In genomic region chr17:82571855-82572254, GRCh38 we compare ENCODE assay signal across 21 cellular contexts. TPM values are rescaled to one million over a fixed set of nuclear protein-coding genes. Genes with fewer than 3 reads are reported as not detected.
DNase-seq lines count a peak whose midpoint lies in the region; FAIRE-seq and TF ChIP-seq lines count a peak whose summit lies in the region.
"Had no signal": no experiment of that assay in that cellular context is flagged by ENCODE, and none has a peak within 500 bp of the region (broad histone marks: within the 10 kb centered on the region; RNA-seq: fewer than 3 reads in every experiment).

No MANE protein-coding gene starts in this region.

- H2BK12ac ChIP-seq in H9 (ENCODE audit: insufficient read length, low read depth, low read length): no peak overlapping the region

- no peak overlapping the region for H2BK120ac ChIP-seq in H9 (ENCODE audit: low read depth, low read length, poor library complexity, severe bottlenecking)

- H2BK5ac ChIP-seq in H9 (ENCODE audit: insufficient read length, low read length): no peak overlapping the region

- H3K79me1 ChIP-seq in H9 (ENCODE audit: insufficient read depth, low read depth, low read length, poor library complexity, severe bottlenecking): peaks cover 15% of the 10 kb centered on the region

- H3K36me3 Mint-ChIP-seq in H9 (ENCODE audit: insufficient read depth in 1 of 3, low read depth in 3 of 3): peaks cover 39 to 78% (median 70%) of the 10 kb centered on the region in 3 experiments; a peak in 6 of 7 replicates
- peaks cover 29% of the 10 kb centered on the region for H3K36me3 Mint-ChIP-seq in activated T-helper 1 cell treated with anti-CD3 and anti-CD28 coated beads, Interleukin-12 subunit alpha, Interleukin-12 subunit beta, Interleukin-2, Interleukin-4 antibody, amounts not matched to agents 30 ng/mL and 10 ng/mL and 1 ng/mL, durations not matched to agents 14 hours and 24 hours and 36 hours (ENCODE audit: low read depth)
- H3K36me3 Mint-ChIP-seq in progenitor cell of endocrine pancreas (ENCODE audit: insufficient read depth): peaks cover 25% of the 10 kb centered on the region

- no peak overlapping the region for H2AK5ac ChIP-seq in H9 (ENCODE audit: insufficient read length, low read length)

- no peak overlapping the region for H4K5ac ChIP-seq in H9 (ENCODE audit: insufficient read length, low read depth, low read length)

- peak overlapping the region in 2 of 3 experiments; percentile 12 to 19; a peak in 4 of 7 replicates for H3K27ac Mint-ChIP-seq in H9
- H3K27ac Mint-ChIP-seq in activated T-helper 1 cell treated with anti-CD3 and anti-CD28 coated beads, Interleukin-12 subunit alpha, Interleukin-12 subunit beta, Interleukin-2, Interleukin-4 antibody, amounts not matched to agents 30 ng/mL and 10 ng/mL and 1 ng/mL, durations not matched to agents 14 hours and 24 hours and 36 hours: peak overlapping the region; percentile 36
- peak overlapping the region; percentile 19 for H3K27ac Mint-ChIP-seq in progenitor cell of endocrine pancreas
- H3K27ac Mint-ChIP-seq: CD8-positive, alpha-beta T cell; GM23338; HFFc6 had no signal

- peaks cover 2% of the 10 kb centered on the region for H4K20me1 ChIP-seq in H9 (ENCODE audit: control insufficient read depth, insufficient read depth, insufficient read length)

- H2AFZ ChIP-seq in H9 (ENCODE audit: low read length): no peak overlapping the region
- H2AFZ ChIP-seq: GM23338 had no signal

- H3K23ac ChIP-seq in H9 (ENCODE audit: insufficient read length, low read depth, low read length): no peak overlapping the region

- no CpG with 5 or more reads among the region's 6 CpGs for WGBS in H9 (ENCODE audit: extremely low coverage, insufficient read length, low lambda C conversion rate)
- WGBS in esophagus squamous epithelium, 2 donors: 87 to 96% methylated on average over 6 of the region's 6 CpGs

- FAIRE-seq in kidney (lab: Jason Lieb, UNC): no peak
- FAIRE-seq: A549, D721Med, GM12892 had no signal

- H3K36me3 ChIP-seq in kidney (ENCODE audit: control insufficient read depth in 1 of 2, insufficient read depth in 2 of 2, low read length in 2 of 2) (peaks cover 16 to 24% of the 10 kb centered on the region in 2 donors), esophagus squamous epithelium (peaks cover 6 to 97% (median 27%) of the 10 kb centered on the region in 3 donors)

- H3K79me2 ChIP-seq in H9 (ENCODE audit: insufficient read depth, low read length): peaks cover 5% of the 10 kb centered on the region; the same call in 1 of the 2 replicates

- H3K4me1 ChIP-seq in H9 (ENCODE audit: insufficient read depth, low read length): no peaks in the 10 kb centered on the region
- peaks cover 0 to 9% of the 10 kb centered on the region in 2 donors for H3K4me1 ChIP-seq in kidney (ENCODE audit: control insufficient read depth in 1 of 2, insufficient read depth in 1 of 2, low read depth in 1 of 2, low read length in 2 of 2)
- H3K4me1 ChIP-seq in esophagus squamous epithelium: peaks cover 0 to 5% (median 0%) of the 10 kb centered on the region in 3 donors
- H3K4me1 ChIP-seq: BE2C, HAP-1 had no signal

- H3K9me3 Mint-ChIP-seq in H9 (no peaks in the 10 kb centered on the region), progenitor cell of endocrine pancreas (ENCODE audit: low read depth) (no peaks in the 10 kb centered on the region)
- H3K9me3 Mint-ChIP-seq in activated T-helper 1 cell treated with anti-CD3 and anti-CD28 coated beads, Interleukin-12 subunit alpha, Interleukin-12 subunit beta, Interleukin-2, Interleukin-4 antibody, amounts not matched to agents 30 ng/mL and 10 ng/mL and 1 ng/mL, durations not matched to agents 14 hours and 24 hours and 36 hours: no peaks in the 10 kb centered on the region
- H3K9me3 Mint-ChIP-seq: CD8-positive, alpha-beta T cell; GM23338; HFFc6 had no signal

- H3K23me2 ChIP-seq in H9 (ENCODE audit: insufficient read length, low read depth, low read length, poor library complexity, severe bottlenecking): no peaks in the 10 kb centered on the region

- H2BK20ac ChIP-seq in H9 (ENCODE audit: low read depth, low read length, poor library complexity, severe bottlenecking): no peak overlapping the region

- H3K27ac ChIP-seq in H9 (ENCODE audit: insufficient read length, low read depth, low read length) (no peak overlapping the region), kidney (ENCODE audit: low read depth in 2 of 2, low read length in 2 of 2) (no peak overlapping the region), esophagus squamous epithelium (no peak overlapping the region)
- H3K27ac ChIP-seq: A549, C4-2B had no signal

- H3K56ac ChIP-seq in H9 (ENCODE audit: insufficient read length, low read depth, low read length): no peak overlapping the region

- TF ChIP-seq CTCF in H9 (conservative IDR thresholded peaks at IDR 0.05): no peak
- no peak for TF ChIP-seq CTCF in kidney (IDR thresholded peaks at IDR 0.05; ENCODE audit: borderline replicate concordance, extremely low read depth, insufficient read depth)
- no peak for TF ChIP-seq CTCF in progenitor cell of endocrine pancreas (IDR thresholded peaks at IDR 0.05; ENCODE audit: unreplicated experiment)
- TF ChIP-seq CTCF in esophagus squamous epithelium (IDR thresholded peaks at IDR 0.05): no peak

- no peak overlapping the region for H4K91ac ChIP-seq in H9 (ENCODE audit: insufficient read length, low read depth, low read length)

- H3K18ac ChIP-seq in H9 (ENCODE audit: insufficient read length, low read depth, low read length): no peak overlapping the region

- no peak overlapping the region for H3K4me2 ChIP-seq in H9 (ENCODE audit: insufficient read depth, insufficient read length, low read length)
- H3K4me2 ChIP-seq: A549, GM23338 had no signal

- H3K4me3 ChIP-seq in kidney (ENCODE audit: low read length in 2 of 2) (no peak overlapping the region), esophagus squamous epithelium (no peak overlapping the region)
- H3K4me3 ChIP-seq: A549, GM23338, HAP-1 had no signal

- no peaks in the 10 kb centered on the region for H3K9me3 ChIP-seq in H9 (ENCODE audit: control insufficient read depth, low read depth, low read length)
- no peaks in the 10 kb centered on the region for H3K9me3 ChIP-seq in kidney (ENCODE audit: control insufficient read depth in 1 of 2, low read length in 2 of 2)
- no peaks in the 10 kb centered on the region for H3K9me3 ChIP-seq in esophagus squamous epithelium
- H3K9me3 ChIP-seq: A549, BE2C, HAP-1 had no signal

- no peak overlapping the region for H3K14ac ChIP-seq in H9 (ENCODE audit: insufficient read depth, low read length)

- H3K4me3 Mint-ChIP-seq in H9 (no peak overlapping the region), progenitor cell of endocrine pancreas (ENCODE audit: low read depth) (no peak overlapping the region)
- H3K4me3 Mint-ChIP-seq in activated T-helper 1 cell treated with anti-CD3 and anti-CD28 coated beads, Interleukin-12 subunit alpha, Interleukin-12 subunit beta, Interleukin-2, Interleukin-4 antibody, amounts not matched to agents 30 ng/mL and 10 ng/mL and 1 ng/mL, durations not matched to agents 14 hours and 24 hours and 36 hours: no peak overlapping the region
- H3K4me3 Mint-ChIP-seq: CD8-positive, alpha-beta T cell; GM23338; HFFc6 had no signal

- H3K27me3 ChIP-seq in H9 (ENCODE audit: insufficient read depth, low read length) (no peaks in the 10 kb centered on the region), esophagus squamous epithelium (no peaks in the 10 kb centered on the region)
- H3K27me3 ChIP-seq: BE2C had no signal

- no peak overlapping the region for H3K4ac ChIP-seq in H9 (ENCODE audit: low read depth, low read length)

- H3K9ac ChIP-seq in H9 (ENCODE audit: extremely low read depth, insufficient read length, low read length): no peak overlapping the region
- H3K9ac ChIP-seq in kidney (ENCODE audit: low read length in 2 of 2): no peak overlapping the region

- no peak overlapping the region for H3T11ph ChIP-seq in H9 (ENCODE audit: low read length)

- H3K4me1 Mint-ChIP-seq in H9 (peaks cover 2 to 3% of the 10 kb centered on the region in 2 experiments), progenitor cell of endocrine pancreas (ENCODE audit: low read depth) (peaks cover 9% of the 10 kb centered on the region)
- H3K4me1 Mint-ChIP-seq in activated T-helper 1 cell treated with anti-CD3 and anti-CD28 coated beads, Interleukin-12 subunit alpha, Interleukin-12 subunit beta, Interleukin-2, Interleukin-4 antibody, amounts not matched to agents 30 ng/mL and 10 ng/mL and 1 ng/mL, durations not matched to agents 14 hours and 24 hours and 36 hours (ENCODE audit: low read depth): no peaks in the 10 kb centered on the region

- no peak overlapping the region for H4K8ac ChIP-seq in H9 (replicated peaks; ENCODE audit: insufficient read length, low read depth, low read length)

- DNase-seq in H9 (no peak), kidney (peak; percentile 22), progenitor cell of endocrine pancreas (ENCODE audit: low spot score, unreplicated experiment) (no peak), cardiac septum (ENCODE audit: low spot score) (no peak), DMS153 treated with DMSO at 0.1 percent for 48 hours (lab: John Stamatoyannopoulos, UW; ENCODE audit: unreplicated experiment) (no peak), esophagus squamous epithelium (lab: John Stamatoyannopoulos, UW) (no peak), anterior cingulate cortex (lab: John Stamatoyannopoulos, UW) (no peak)
- no peak for DNase-seq in activated T-helper 1 cell treated with anti-CD3 and anti-CD28 coated beads, Interleukin-12 subunit alpha, Interleukin-12 subunit beta, Interleukin-2, Interleukin-4 antibody, amounts not matched to agents 30 ng/mL and 10 ng/mL and 1 ng/mL, durations not matched to agents 14 hours and 24 hours and 36 hours (ENCODE audit: low spot score)
- DNase-seq: BE2C; CD8-positive, alpha-beta T cell; COR-L47; DMS153; DND-41; GDM1; HFFc6 had no signal

- no peak overlapping the region for H2BK15ac ChIP-seq in H9 (ENCODE audit: low read depth, low read length)

- H3K27me3 Mint-ChIP-seq in H9 (ENCODE audit: low read depth): no peaks in the 10 kb centered on the region; the same call in 1 of the 2 replicates
- H3K27me3 Mint-ChIP-seq in activated T-helper 1 cell treated with anti-CD3 and anti-CD28 coated beads, Interleukin-12 subunit alpha, Interleukin-12 subunit beta, Interleukin-2, Interleukin-4 antibody, amounts not matched to agents 30 ng/mL and 10 ng/mL and 1 ng/mL, durations not matched to agents 14 hours and 24 hours and 36 hours (ENCODE audit: insufficient read depth): no peaks in the 10 kb centered on the region
- H3K27me3 Mint-ChIP-seq in progenitor cell of endocrine pancreas: no peaks in the 10 kb centered on the region

- intact Hi-C loops in activated T-helper 1 cell treated with anti-CD3 and anti-CD28 coated beads, Interleukin-12 subunit alpha, Interleukin-12 subunit beta, Interleukin-2, Interleukin-4 antibody, amounts not matched to agents 30 ng/mL and 10 ng/mL and 1 ng/mL, durations not matched to agents 14 hours and 24 hours and 36 hours (cut with micrococcal nuclease): no loop called here
- intact Hi-C loops in kidney (cut with DNase I): loop anchor here (10.0 kb wide), 1 partner anchor 107 kb away; no protein-coding TSS in a partner anchor
- intact Hi-C loops in cardiac septum (cut with DNase I): no loop called here
- intact Hi-C loops in esophagus squamous epithelium (cut with DNase I): no loop called here

- TF ChIP-seq POLR2A in esophagus squamous epithelium (IDR thresholded peaks at IDR 0.05): no peak

RNA-seq across cellular contexts. Expression of gene FOXK2, which starts 52.3 kb away (rescaled TPM):
- total RNA-seq in H9 (2021): 59.6 and 72.0 TPM in 2 replicates
- total RNA-seq in activated T-helper 1 cell treated with anti-CD3 and anti-CD28 coated beads, Interleukin-12 subunit alpha, Interleukin-12 subunit beta, Interleukin-2, Interleukin-4 antibody, amounts not matched to agents 30 ng/mL and 10 ng/mL and 1 ng/mL, durations not matched to agents 14 hours and 24 hours and 36 hours: 97.7 and 98.1 TPM in 2 replicates
- 37.9 TPM for total RNA-seq in kidney
- 13.5 TPM for polyA plus RNA-seq in kidney (ENCODE audit: insufficient read depth, low read depth, low replicate concordance)
- total RNA-seq in progenitor cell of endocrine pancreas: 71.8 and 76.6 TPM in 2 replicates
- total RNA-seq in cardiac septum: 40.2 TPM
- total RNA-seq in esophagus squamous epithelium: 10 to 100 TPM; 26.3 to 38.2 (median 34.5) TPM
